24 cellular contexts compared by ENCODE assay signal in genomic region chr6:111624391-111625098, GRCh38. TPM values are rescaled to one million over a fixed set of nuclear protein-coding genes. Genes with fewer than 3 reads are reported as not detected.
A peak's percentile ranks its signal among the peaks of the same experiment; 100 is the strongest.
DNase-seq lines count a peak whose midpoint lies in the region; FAIRE-seq and TF ChIP-seq lines count a peak whose summit lies in the region.
"Had no signal": no experiment of that assay in that cellular context is flagged by ENCODE, and none has a peak within 500 bp of the region (broad histone marks: within the 10 kb centered on the region; RNA-seq: fewer than 3 reads in every experiment).

No MANE protein-coding gene starts in this region.

- intact Hi-C loops in CD14-positive monocyte (cut with micrococcal nuclease) (no loop called here), transverse colon (cut with DNase I; ENCODE audit: low total_unique reads) (no loop called here)

- peaks cover 0 to 6% (median 2%) of the 10 kb centered on the region in 3 donors for H3K27me3 Mint-ChIP-seq in CD14-positive monocyte (ENCODE audit: low read depth in 3 of 3)

- H3K27ac ChIP-seq in rectal smooth muscle tissue (ENCODE audit: low read depth, low read length) = peak overlapping the region; percentile 76
- H3K27ac ChIP-seq in transverse colon = peak overlapping the region in 2 of 4 donors; percentile 72 to 75
- H3K27ac ChIP-seq: HL-60 had no signal

- H3K9me3 Mint-ChIP-seq in CD14-positive monocyte = peaks cover 0 to 5% (median 5%) of the 10 kb centered on the region in 7 donors
- H3K9me3 Mint-ChIP-seq: activated T-helper 1 cell treated with anti-CD3 and anti-CD28 coated beads, Interleukin-12 subunit alpha, Interleukin-12 subunit beta, Interleukin-2, Interleukin-4 antibody, amounts not matched to agents 30 ng/mL and 10 ng/mL and 1 ng/mL, durations not matched to agents 14 hours and 24 hours and 36 hours had no signal

- TF ChIP-seq CTCF in CD14-positive monocyte (IDR thresholded peaks at IDR 0.05) (no peak), transverse colon (IDR thresholded peaks at IDR 0.05) (no peak)

- H3K9ac ChIP-seq in rectal smooth muscle tissue (ENCODE audit: low read length) = no peak overlapping the region

- no peaks in the 10 kb centered on the region for H3K27me3 ChIP-seq in rectal smooth muscle tissue (ENCODE audit: control insufficient read depth, insufficient read depth, low read length)
- H3K27me3 ChIP-seq in transverse colon = no peaks in the 10 kb centered on the region

- H3K27ac Mint-ChIP-seq in CD14-positive monocyte = peak overlapping the region in 5 of 7 donors; percentile 31 to 53 (median 40)
- H3K27ac Mint-ChIP-seq: activated T-helper 1 cell treated with anti-CD3 and anti-CD28 coated beads, Interleukin-12 subunit alpha, Interleukin-12 subunit beta, Interleukin-2, Interleukin-4 antibody, amounts not matched to agents 30 ng/mL and 10 ng/mL and 1 ng/mL, durations not matched to agents 14 hours and 24 hours and 36 hours had no signal

- in situ Hi-C loops in transverse colon (cut with MboI; ENCODE audit: low pct_ligation_motif_present in 1 of 4, low pct_unique_long_range_greater_than_20kb in 1 of 4, low sequenced_read_pairs in 3 of 4) = loop anchor here (25.0 kb wide), 3 partner anchors 237 to 362 kb away; a partner anchor contains a TSS

- H3K36me3 Mint-ChIP-seq in CD14-positive monocyte = peaks cover 0 to 6% of the 10 kb centered on the region in 2 donors

- H3K4me3 Mint-ChIP-seq in CD14-positive monocyte = peak overlapping the region in 1 of 2 donors; percentile 69
- H3K4me3 Mint-ChIP-seq: activated T-helper 1 cell treated with anti-CD3 and anti-CD28 coated beads, Interleukin-12 subunit alpha, Interleukin-12 subunit beta, Interleukin-2, Interleukin-4 antibody, amounts not matched to agents 30 ng/mL and 10 ng/mL and 1 ng/mL, durations not matched to agents 14 hours and 24 hours and 36 hours; CD4-positive, CD25-positive, alpha-beta regulatory T cell had no signal

- TF ChIP-seq POLR2A in transverse colon (IDR thresholded peaks at IDR 0.05) = no peak

- no peaks in the 10 kb centered on the region for H3K36me3 ChIP-seq in rectal smooth muscle tissue (ENCODE audit: control insufficient read depth, insufficient read depth, low read length)
- no peaks in the 10 kb centered on the region for H3K36me3 ChIP-seq in transverse colon

- WGBS in transverse colon (ENCODE audit: low coverage in 1 of 2), 2 donors = 82 to 86% methylated on average over 4 of the region's 4 CpGs

- no peak for TF ChIP-seq EP300 in transverse colon (IDR thresholded peaks at IDR 0.05; ENCODE audit: low read depth)

- H3K4me1 ChIP-seq in rectal smooth muscle tissue (ENCODE audit: control insufficient read depth, insufficient read depth, low read length) (peaks cover 18% of the 10 kb centered on the region), transverse colon (peaks cover 0 to 18% (median 2%) of the 10 kb centered on the region in 4 donors)

- FAIRE-seq in HTR-8/SVneo (lab: Jason Lieb, UNC) = no peak
- FAIRE-seq: small intestine had no signal

- no peaks in the 10 kb centered on the region for H3K9me3 ChIP-seq in transverse colon

- H3K4me3 ChIP-seq in rectal smooth muscle tissue (ENCODE audit: low read length) (no peak overlapping the region), transverse colon (no peak overlapping the region)
- H3K4me3 ChIP-seq: lung had no signal

- peaks cover 24% of the 10 kb centered on the region for H3K4me1 Mint-ChIP-seq in CD14-positive monocyte
- H3K4me1 Mint-ChIP-seq: CD4-positive, CD25-positive, alpha-beta regulatory T cell had no signal

- DNase-seq in CD14-positive monocyte (ENCODE audit: low spot score) = no peak
- DNase-seq in MV-4-11 (lab: John Stamatoyannopoulos, UW) = peak; percentile 42
- peak; percentile 61 for DNase-seq in dedifferentiated amniotic fluid mesenchymal stem cell (ENCODE audit: extremely low spot score)
- DNase-seq in HTR-8/SVneo (ENCODE audit: insufficient read length, low spot score) = no peak
- DNase-seq in transverse colon = no peak
- no peak for DNase-seq in epidermal melanocyte (ENCODE audit: insufficient read length, low spot score)
- DNase-seq: activated CD4-positive, alpha-beta T cell treated with anti-CD3 and anti-CD28 coated beads for 4 hours; activated naive CD4-positive, alpha-beta T cell treated with anti-CD3 and anti-CD28 coated beads, Interleukin-2, amount 50 U/mL, for 16 hours; anterior cingulate cortex; caudate nucleus; CD4-positive, CD25-positive, alpha-beta regulatory T cell; dermis blood vessel endothelial cell; H7; kidney glomerular epithelial cell; NCI-H1436 treated with DMSO at 0.1 percent for 48 hours; NCI-H526; RPMI8226; small intestine; stimulated activated CD4-positive, alpha-beta T cell treated with anti-CD3 and anti-CD28 coated beads, Interleukin-2, amount 100 ng/mL, for 24 hours; substantia nigra had no signal

RNA-seq across cellular contexts. Expression of gene TRAF3IP2, which starts 18.9 kb away (rescaled TPM):
- polyA plus RNA-seq in CD14-positive monocyte = 1 to 10 TPM; 1.9 to 3.6 TPM
- total RNA-seq in transverse colon = 10 to 100 TPM; 33.0 to 57.8 (median 54.5) TPM

Comparison
In these comparisons a context has a peak if more than half of its experiments do, and no peak if none do; other contexts are left out.
1. DNase-seq: peak in MV-4-11 (single experiment) and dedifferentiated amniotic fluid mesenchymal stem cell (single experiment); none in CD14-positive monocyte (single experiment), HTR-8/SVneo (single experiment), transverse colon (single experiment) and epidermal melanocyte (single experiment).